Comparison of ENCODE assay signal across 17 cellular contexts in the genomic region with DNA sequence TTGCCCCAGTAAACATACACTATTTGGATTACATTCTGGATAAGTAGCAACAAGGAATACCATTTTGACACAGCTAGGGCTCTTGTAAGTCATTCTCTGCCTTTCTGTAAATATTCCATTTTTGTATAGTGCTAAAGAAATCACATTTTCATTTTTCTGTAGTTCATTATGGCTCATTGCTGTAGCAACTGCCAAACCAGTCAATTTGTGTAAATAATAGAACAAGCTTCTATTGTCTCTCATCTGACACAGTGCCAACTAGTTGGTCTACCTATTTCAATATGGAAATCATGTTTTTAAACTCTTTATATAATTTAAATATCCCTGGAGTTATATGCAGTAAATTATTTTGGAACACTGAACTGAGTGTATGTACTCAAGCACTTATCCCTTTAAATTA.
"Had no signal": no experiment of that assay in that cellular context is flagged by ENCODE, and none has a peak within 500 bp of the region (broad histone marks: within the 10 kb centered on the region; RNA-seq: fewer than 3 reads in every experiment).

No MANE protein-coding gene starts in this region.

- H3K9me3 ChIP-seq: neutrophil, thyroid gland had no signal

- H3K36me3 ChIP-seq: brain microvascular endothelial cell, left ventricle myocardium inferior, neutrophil, thyroid gland had no signal

- H3K27me3 ChIP-seq: brain microvascular endothelial cell, foreskin keratinocyte, neutrophil, thyroid gland had no signal

- DNase-seq: activated naive CD4-positive, alpha-beta T cell; activated T-cell treated with anti-CD3 and anti-CD28 coated beads for 4 hours; anterior cingulate cortex; brain microvascular endothelial cell; cortex of kidney; effector memory CD8-positive, alpha-beta T cell; glutamatergic neuron; hypothalamus; left ventricle myocardium inferior; mesendoderm; natural killer cell; stimulated activated CD4-positive, alpha-beta T cell treated with anti-CD3 and anti-CD28 coated beads, Interleukin-2, amount 100 ng/mL, for 48 hours; stimulated activated naive B cell treated with anti-CD40 and anti-IgM and Interleukin-4, amounts not matched to agents 10 μg/mL and 1 μg/mL and 100 μg/mL, for 72 hours; thyroid gland had no signal

- H3K4me1 ChIP-seq: foreskin keratinocyte, left ventricle myocardium inferior, thyroid gland had no signal

- H3K27ac ChIP-seq: brain microvascular endothelial cell, foreskin keratinocyte, left ventricle myocardium inferior, neutrophil, thyroid gland had no signal

- ATAC-seq: activated CD4-positive, CD25-positive, alpha-beta regulatory T cell treated with anti-CD3 and anti-CD28 coated beads, Interleukin-2, amount 50 U/mL, for 24 hours; effector memory CD8-positive, alpha-beta T cell; natural killer cell; stimulated activated naive B cell treated with anti-CD40 and anti-IgM and Interleukin-4, amounts not matched to agents 10 μg/mL and 1 μg/mL and 100 μg/mL, for 72 hours had no signal

- H3K4me3 ChIP-seq: left ventricle myocardium inferior, thyroid gland had no signal
